11 cellular contexts compared by ENCODE assay signal in genomic region chr4:88759039-88759631, GRCh38.
DNase-seq lines count a peak whose midpoint lies in the region; ATAC-seq and TF ChIP-seq lines count a peak whose summit lies in the region.
"Had no signal": no experiment of that assay in that cellular context is flagged by ENCODE, and none has a peak within 500 bp of the region (broad histone marks: within the 10 kb centered on the region; RNA-seq: fewer than 3 reads in every experiment).

No MANE protein-coding gene starts in this region.

- ATAC-seq in Right ventricle myocardium inferior (peak; percentile 73), left lung (peak; percentile 34), HG03354 (IDR thresholded peaks at IDR 0.05; ENCODE audit: poor library complexity, severe bottlenecking, unreplicated experiment) (no peak)
- ATAC-seq: GM12878 had no signal

- DNase-seq in Right ventricle myocardium inferior (ENCODE audit: missing footprints) (no peak), right atrium auricular region (ENCODE audit: low spot score) (no peak), cerebellum (ENCODE audit: low spot score) (peak; percentile 59), left lung (no peak), vagina (ENCODE audit: extremely low spot score in 2 of 2) (no peak), prostate gland (ENCODE audit: low spot score) (no peak), NCI-H526 treated with DMSO at 0.1 percent for 48 hours (lab: John Stamatoyannopoulos, UW) (no peak)
- DNase-seq: activated B cell treated with CpG ODN at 0.5 μM for 24 hours, NCI-H226 had no signal

- TF ChIP-seq CTCF in right atrium auricular region (IDR thresholded peaks at IDR 0.05), result no peak
- TF ChIP-seq CTCF in left lung (IDR thresholded peaks at IDR 0.05), result no peak
- no peak for TF ChIP-seq CTCF in vagina (IDR thresholded peaks at IDR 0.05)
- TF ChIP-seq CTCF in prostate gland (IDR thresholded peaks at IDR 0.05), result no peak

- peak overlapping the region in 1 of 2 donors; percentile 16 for H3K4me3 ChIP-seq in right atrium auricular region
- H3K4me3 ChIP-seq in left lung, result no peak overlapping the region
- H3K4me3 ChIP-seq in vagina, result peak overlapping the region; percentile 6 to 12
- H3K4me3 ChIP-seq in prostate gland, result no peak overlapping the region
- H3K4me3 ChIP-seq: GM12878 had no signal

- no peaks in the 10 kb centered on the region for H3K36me3 ChIP-seq in right atrium auricular region
- H3K36me3 ChIP-seq in left lung, result peaks cover 0 to 11% of the 10 kb centered on the region in 2 donors
- no peaks in the 10 kb centered on the region for H3K36me3 ChIP-seq in vagina
- H3K36me3 ChIP-seq in prostate gland, result no peaks in the 10 kb centered on the region

- intact Hi-C loops in Right ventricle myocardium inferior (cut with DNase I) (no loop called here), left lung (cut with DNase I) (no loop called here), vagina (cut with DNase I) (no loop called here), prostate gland (cut with DNase I) (no loop called here)

- WGBS in prostate gland, result 40% methylated on average over 10 of the region's 10 CpGs

- H3K27me3 ChIP-seq in right atrium auricular region, result no peaks in the 10 kb centered on the region
- H3K27me3 ChIP-seq in left lung, result no peaks in the 10 kb centered on the region
- H3K27me3 ChIP-seq in vagina, result no peaks in the 10 kb centered on the region
- no peaks in the 10 kb centered on the region for H3K27me3 ChIP-seq in prostate gland (replicated peaks; ENCODE audit: insufficient read depth)

- no peak for TF ChIP-seq POLR2A in vagina (IDR thresholded peaks at IDR 0.05)
- no peak for TF ChIP-seq POLR2A in prostate gland (IDR thresholded peaks at IDR 0.05)

- H3K4me1 ChIP-seq in right atrium auricular region, result peaks cover 0 to 6% of the 10 kb centered on the region in 2 donors
- H3K4me1 ChIP-seq in left lung, result peaks cover 0 to 7% of the 10 kb centered on the region in 2 donors
- H3K4me1 ChIP-seq in vagina, result peaks cover 17% of the 10 kb centered on the region
- H3K4me1 ChIP-seq in prostate gland (replicated peaks), result no peaks in the 10 kb centered on the region

- H3K27ac ChIP-seq in right atrium auricular region (no peak overlapping the region), left lung (no peak overlapping the region), vagina (peak overlapping the region; percentile 34), prostate gland (no peak overlapping the region)

- H3K9me3 ChIP-seq in right atrium auricular region, result no peaks in the 10 kb centered on the region
- no peaks in the 10 kb centered on the region for H3K9me3 ChIP-seq in left lung
- no peaks in the 10 kb centered on the region for H3K9me3 ChIP-seq in vagina
- no peaks in the 10 kb centered on the region for H3K9me3 ChIP-seq in prostate gland

Comparison
In these comparisons a context has a peak if more than half of its experiments do, and no peak if none do; other contexts are left out.
1. H3K4me3 ChIP-seq: peak in vagina (2 of 2); none in left lung (0 of 2) and prostate gland (0 of 2).